In genomic region chr3:37544105-37544504, GRCh38 we compare ENCODE assay signal across 16 cellular contexts.
"Had no signal": no experiment of that assay in that cellular context is flagged by ENCODE, and none has a peak within 500 bp of the region (broad histone marks: within the 10 kb centered on the region; RNA-seq: fewer than 3 reads in every experiment).

No MANE protein-coding gene starts in this region.

- H3K4me3 ChIP-seq: colonic mucosa, hepatocyte, sigmoid colon, tibial nerve, upper lobe of right lung, vagina had no signal

- H3K27ac ChIP-seq: colonic mucosa, foreskin keratinocyte, hepatocyte, neutrophil, tibial nerve, upper lobe of right lung, vagina had no signal

- H3K4me1 ChIP-seq: colonic mucosa, foreskin keratinocyte had no signal

- DNase-seq: colonic mucosa; dermis blood vessel endothelial cell; foreskin keratinocyte; kidney; naive thymus-derived CD8-positive, alpha-beta T cell; sigmoid colon; small intestine; stimulated activated CD4-positive, alpha-beta T cell treated with anti-CD3 and anti-CD28 coated beads, Interleukin-2, amount 100 ng/mL, for 48 hours; stimulated activated CD8-positive, alpha-beta memory T cell treated with anti-CD3 and anti-CD28 coated beads, Interleukin-4, amount 100 ng/mL, for 48 hours; stimulated activated naive CD8-positive, alpha-beta T cell treated with anti-CD3 and anti-CD28 coated beads, Interleukin-15, Interleukin-2, amounts not matched to agents 100 U/mL and 50 U/mL, for 24 hours; upper lobe of right lung had no signal

- ATAC-seq: naive thymus-derived CD8-positive, alpha-beta T cell; stimulated activated effector memory CD8-positive, alpha-beta T cell treated with anti-CD3 and anti-CD28 coated beads, Interleukin-12 subunit alpha, Interleukin-12 subunit beta, amount 100 ng/mL, for 72 hours; stimulated activated naive CD8-positive, alpha-beta T cell treated with anti-CD3 and anti-CD28 coated beads, Interleukin-15, Interleukin-2, amounts not matched to agents 100 U/mL and 50 U/mL, for 24 hours; upper lobe of right lung had no signal

- H3K36me3 ChIP-seq: colonic mucosa, upper lobe of right lung, vagina had no signal

- H3K9me3 ChIP-seq: colonic mucosa, neutrophil, sigmoid colon, tibial nerve, upper lobe of right lung, vagina had no signal

- H3K27me3 ChIP-seq: colonic mucosa, hepatocyte, neutrophil, sigmoid colon, tibial nerve, upper lobe of right lung, vagina had no signal
